In genomic region chr18:57819671-57820460, GRCh38 we compare ENCODE assay signal across 8 cellular contexts. TPM values are rescaled to one million over a fixed set of nuclear protein-coding genes. Genes with fewer than 3 reads are reported as not detected.
DNase-seq lines count a peak whose midpoint lies in the region; ATAC-seq and TF ChIP-seq lines count a peak whose summit lies in the region.

No MANE protein-coding gene starts in this region.

- no peaks in the 10 kb centered on the region for H3K9me3 ChIP-seq in Peyer's patch
- H3K9me3 ChIP-seq in fibroblast of lung (ENCODE audit: control insufficient read depth, insufficient read depth, low read depth, low read length), result no peaks in the 10 kb centered on the region
- H3K9me3 ChIP-seq in naive thymus-derived CD4-positive, alpha-beta T cell (ENCODE audit: control insufficient read depth in 2 of 3, low read length in 3 of 3), result no peaks in the 10 kb centered on the region

- TF ChIP-seq CTCF in Peyer's patch (IDR thresholded peaks at IDR 0.05) (no peak), fibroblast of lung (conservative IDR thresholded peaks at IDR 0.05 in 1 of 2, IDR thresholded peaks at IDR 0.05 in 1 of 2; ENCODE audit: low read depth in 1 of 2, low read length in 2 of 2) (no peak)

- no peaks in the 10 kb centered on the region for H4K20me1 ChIP-seq in fibroblast of lung (ENCODE audit: control insufficient read depth, extremely low read depth, insufficient read depth, low read length)

- peak overlapping the region; percentile 42 for H3K4me2 ChIP-seq in fibroblast of lung (ENCODE audit: extremely low read depth, insufficient read depth, low read length)

- peaks cover 0 to 8% (median 0%) of the 10 kb centered on the region in 11 donors for H3K9me3 Mint-ChIP-seq in naive thymus-derived CD4-positive, alpha-beta T cell

- no peaks in the 10 kb centered on the region for H3K79me2 ChIP-seq in fibroblast of lung (ENCODE audit: control insufficient read depth, insufficient read depth, low read length)

- no peak overlapping the region for H3K4me3 Mint-ChIP-seq in naive thymus-derived CD4-positive, alpha-beta T cell

- H3K36me3 ChIP-seq in Peyer's patch (no peaks in the 10 kb centered on the region), fibroblast of lung (ENCODE audit: control insufficient read depth, insufficient read depth, low read length) (no peaks in the 10 kb centered on the region)
- H3K36me3 ChIP-seq in naive thymus-derived CD4-positive, alpha-beta T cell (ENCODE audit: control insufficient read depth in 2 of 3, insufficient read depth in 3 of 3, low read length in 3 of 3), result no peaks in the 10 kb centered on the region

- no peak for TF ChIP-seq POLR2A in Peyer's patch (IDR thresholded peaks at IDR 0.05)

- CTCF ChIA-PET in naive thymus-derived CD4-positive, alpha-beta T cell (lab: Charles Lee), result interaction anchor here (0.6 kb wide), 1 partner anchor 21 kb away, joined by 4 read pairs; no protein-coding TSS in a partner anchor

- H3K27me3 Mint-ChIP-seq in naive thymus-derived CD4-positive, alpha-beta T cell, result peaks cover 9 to 17% (median 14%) of the 10 kb centered on the region in 5 donors

- H3K36me3 Mint-ChIP-seq in naive thymus-derived CD4-positive, alpha-beta T cell, result peaks cover 0 to 7% (median 0%) of the 10 kb centered on the region in 5 donors

- H3K4me3 ChIP-seq in Peyer's patch (no peak overlapping the region), fibroblast of lung (replicated peaks in 1 of 4; ENCODE audit: control extremely low read depth in 1 of 4, insufficient read depth in 1 of 4, low read depth in 3 of 4, low read length in 4 of 4) (no peak overlapping the region)
- no peak overlapping the region for H3K4me3 ChIP-seq in naive thymus-derived CD4-positive, alpha-beta T cell (ENCODE audit: low read length)

- H3K4me1 ChIP-seq in Peyer's patch (peaks cover 0 to 15% (median 0%) of the 10 kb centered on the region in 4 donors), fibroblast of lung (ENCODE audit: control insufficient read depth, extremely low read depth, insufficient read depth, low read length) (peaks cover 8% of the 10 kb centered on the region)
- H3K4me1 ChIP-seq in naive thymus-derived CD4-positive, alpha-beta T cell (ENCODE audit: control insufficient read depth in 2 of 2, insufficient read depth in 2 of 2, low read length in 2 of 2), result no peaks in the 10 kb centered on the region

- no peaks in the 10 kb centered on the region for H3K27me3 ChIP-seq in Peyer's patch
- H3K27me3 ChIP-seq in fibroblast of lung (ENCODE audit: control insufficient read depth, insufficient read depth, low read length), result no peaks in the 10 kb centered on the region
- H3K27me3 ChIP-seq in naive thymus-derived CD4-positive, alpha-beta T cell (ENCODE audit: control insufficient read depth in 2 of 2, insufficient read depth in 2 of 2, low read length in 2 of 2), result no peaks in the 10 kb centered on the region

- no peak overlapping the region for H2AFZ ChIP-seq in fibroblast of lung (ENCODE audit: low read length)

- H3K9ac ChIP-seq in fibroblast of lung (ENCODE audit: insufficient read depth, low read length), result no peak overlapping the region

- H3K27ac ChIP-seq in Peyer's patch (peak overlapping the region in 1 of 4 donors; percentile 39), fibroblast of lung (ENCODE audit: insufficient read depth, low read length) (peak overlapping the region; percentile 35)
- H3K27ac ChIP-seq in naive thymus-derived CD4-positive, alpha-beta T cell (ENCODE audit: low read depth, low read length), result no peak overlapping the region

- no peaks in the 10 kb centered on the region for H3K4me1 Mint-ChIP-seq in naive thymus-derived CD4-positive, alpha-beta T cell

- POLR2A ChIA-PET in naive thymus-derived CD4-positive, alpha-beta T cell (lab: Charles Lee), result no interaction called here

- no peak overlapping the region for H3K27ac Mint-ChIP-seq in naive thymus-derived CD4-positive, alpha-beta T cell

- DNase-seq in DMS53 (lab: John Stamatoyannopoulos, UW), result peak; percentile 100
- peak in 2 of 3 donors; percentile 73 to 88 for DNase-seq in Peyer's patch
- DNase-seq in fibroblast of lung (ENCODE audit: low read depth in 2 of 2), result peak; percentile 79 to 91
- peak; percentile 92 for DNase-seq in renal cortical epithelial cell (ENCODE audit: low read depth)
- no peak for DNase-seq in activated CD8-positive, alpha-beta memory T cell treated with anti-CD3 and anti-CD28 coated beads, Interleukin-2, amount 50 U/mL, for 4 hours
- DNase-seq in naive thymus-derived CD4-positive, alpha-beta T cell, result no peak

- peak; percentile 61 for ATAC-seq in HG02938 (IDR thresholded peaks at IDR 0.05; ENCODE audit: unreplicated experiment)
- no peak for ATAC-seq in GM21526 (IDR thresholded peaks at IDR 0.05; ENCODE audit: low FRiP score, unreplicated experiment)
- ATAC-seq in naive thymus-derived CD4-positive, alpha-beta T cell, result no peak

- intact Hi-C loops in naive thymus-derived CD4-positive, alpha-beta T cell (cut with micrococcal nuclease), result no loop called here

RNA-seq across cellular contexts. Expression of gene ATP8B1, which starts 16.8 kb away (rescaled TPM):
- total RNA-seq in Peyer's patch (100 to 1,000 TPM in 2 of 4 donors, 10 to 100 TPM in 2; 97.3 to 115 (median 103) TPM), fibroblast of lung (53.4 and 109 TPM in 2 replicates), renal cortical epithelial cell (27.1 and 48.8 TPM in 2 replicates)
- polyA plus RNA-seq in fibroblast of lung, result 125 and 153 TPM in 2 replicates
- polyA plus RNA-seq in fibroblast of lung (2012), result 58.7 and 73.2 TPM in 2 replicates
- 71.4 and 106 TPM in 2 replicates for polyA minus RNA-seq in fibroblast of lung (ENCODE audit: low replicate concordance)
- total RNA-seq in naive thymus-derived CD4-positive, alpha-beta T cell, result not detected
- not detected for polyA plus RNA-seq in naive thymus-derived CD4-positive, alpha-beta T cell

Comparison
In these comparisons a context has a peak if more than half of its experiments do, and no peak if none do; other contexts are left out.
1. DNase-seq: peak in DMS53 (single experiment), Peyer's patch (2 of 3), fibroblast of lung (2 of 2) and renal cortical epithelial cell (single experiment); none in activated CD8-positive, alpha-beta memory T cell treated with anti-CD3 and anti-CD28 coated beads, Interleukin-2, amount 50 U/mL, for 4 hours (single experiment) and naive thymus-derived CD4-positive, alpha-beta T cell (0 of 9).
2. RNA of gene ATP8B1, which starts 16.8 kb away (total RNA-seq): 53.4 to 109 TPM in fibroblast of lung, 97.3 to 115 TPM in Peyer's patch and 27.1 to 48.8 TPM in renal cortical epithelial cell; not detected in naive thymus-derived CD4-positive, alpha-beta T cell; every median in the first group is over 10 times any median in the second.